In the genomic region with DNA sequence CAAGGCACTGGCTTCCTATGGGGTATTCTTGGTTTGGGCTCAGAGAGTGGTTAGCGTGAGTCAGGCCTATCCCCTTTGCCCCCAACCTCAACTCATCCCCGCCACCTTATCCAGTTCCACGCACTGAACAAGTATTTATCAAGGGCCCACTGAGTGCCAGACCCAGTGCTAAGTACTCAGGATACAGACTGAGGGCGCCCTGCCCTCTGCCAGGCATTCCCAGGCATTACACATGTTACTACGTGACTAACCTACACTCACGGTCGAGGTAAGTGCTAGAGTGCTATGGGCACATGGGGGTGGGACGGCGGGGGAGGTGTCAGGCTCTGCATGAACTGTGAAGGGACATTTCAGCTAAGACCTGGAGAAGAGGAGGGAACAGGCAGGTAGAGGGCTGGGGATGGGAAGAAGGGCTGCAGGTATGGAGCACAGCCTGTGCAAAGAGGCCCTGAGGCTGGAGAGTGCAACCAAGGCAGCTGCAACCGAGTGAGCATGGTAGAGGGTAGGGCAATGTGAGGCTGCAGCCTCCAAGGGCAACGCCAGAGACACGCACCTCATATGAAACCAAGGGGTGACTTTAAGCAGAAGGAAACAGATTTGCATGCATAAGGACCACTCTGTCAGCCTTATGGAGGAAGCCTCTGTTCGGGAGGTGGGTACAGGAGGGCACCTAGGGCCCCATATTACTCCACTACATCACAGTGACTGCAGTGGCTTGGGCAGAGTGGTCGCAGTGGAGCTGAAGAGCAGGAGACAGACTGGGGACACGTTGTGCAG, we compare ENCODE assay signal across 2 cellular contexts.
TF ChIP-seq lines count a peak whose summit lies in the region.

No MANE protein-coding gene starts in this region.

TF ChIP-seq in Ishikawa, 13 proteins besides CTCF, POLR2A, EP300 and RAD21:
- TF ChIP-seq CREB1 (IDR thresholded peaks at IDR 0.05; ENCODE audit: low read depth) (no peak), REST (IDR thresholded peaks at IDR 0.05; ENCODE audit: low read depth) (no peak), TEAD4 (IDR thresholded peaks at IDR 0.05) (no peak), CEBPB (IDR thresholded peaks at IDR 0.05) (no peak), FOXM1 (IDR thresholded peaks at IDR 0.05; ENCODE audit: borderline replicate concordance, low read depth) (no peak), MAX (IDR thresholded peaks at IDR 0.05) (no peak), ZBTB7A (IDR thresholded peaks at IDR 0.05; ENCODE audit: low read depth) (no peak), NFIC (IDR thresholded peaks at IDR 0.05) (no peak), TAF1 (IDR thresholded peaks at IDR 0.05; ENCODE audit: low read depth) (no peak), YY1 (IDR thresholded peaks at IDR 0.05; ENCODE audit: low read depth) (no peak), TCF12 (IDR thresholded peaks at IDR 0.05; ENCODE audit: low read depth) (no peak), USF1 (IDR thresholded peaks at IDR 0.05) (no peak), EGR1 (IDR thresholded peaks at IDR 0.05) (no peak)

TF ChIP-seq in K562, 482 proteins besides CTCF, POLR2A, EP300 and RAD21:
- TF ChIP-seq CREBBP (IDR thresholded peaks at IDR 0.05; ENCODE audit: low read depth, low read length), result no peak
- no peak for TF ChIP-seq SMARCB1 (IDR thresholded peaks at IDR 0.05; ENCODE audit: insufficient read length, low read depth)
- no peak for TF ChIP-seq ZNF79 (CRISPR knock-in tag; IDR thresholded peaks at IDR 0.05; ENCODE audit: low read depth)
- no peak for TF ChIP-seq BMI1 (IDR thresholded peaks at IDR 0.05; ENCODE audit: low read length)
- TF ChIP-seq MED1 (CRISPR knock-in tag; IDR thresholded peaks at IDR 0.05; ENCODE audit: borderline replicate concordance), result no peak
- TF ChIP-seq EHMT2 (IDR thresholded peaks at IDR 0.05), result no peak
- TF ChIP-seq, protein P1, sequence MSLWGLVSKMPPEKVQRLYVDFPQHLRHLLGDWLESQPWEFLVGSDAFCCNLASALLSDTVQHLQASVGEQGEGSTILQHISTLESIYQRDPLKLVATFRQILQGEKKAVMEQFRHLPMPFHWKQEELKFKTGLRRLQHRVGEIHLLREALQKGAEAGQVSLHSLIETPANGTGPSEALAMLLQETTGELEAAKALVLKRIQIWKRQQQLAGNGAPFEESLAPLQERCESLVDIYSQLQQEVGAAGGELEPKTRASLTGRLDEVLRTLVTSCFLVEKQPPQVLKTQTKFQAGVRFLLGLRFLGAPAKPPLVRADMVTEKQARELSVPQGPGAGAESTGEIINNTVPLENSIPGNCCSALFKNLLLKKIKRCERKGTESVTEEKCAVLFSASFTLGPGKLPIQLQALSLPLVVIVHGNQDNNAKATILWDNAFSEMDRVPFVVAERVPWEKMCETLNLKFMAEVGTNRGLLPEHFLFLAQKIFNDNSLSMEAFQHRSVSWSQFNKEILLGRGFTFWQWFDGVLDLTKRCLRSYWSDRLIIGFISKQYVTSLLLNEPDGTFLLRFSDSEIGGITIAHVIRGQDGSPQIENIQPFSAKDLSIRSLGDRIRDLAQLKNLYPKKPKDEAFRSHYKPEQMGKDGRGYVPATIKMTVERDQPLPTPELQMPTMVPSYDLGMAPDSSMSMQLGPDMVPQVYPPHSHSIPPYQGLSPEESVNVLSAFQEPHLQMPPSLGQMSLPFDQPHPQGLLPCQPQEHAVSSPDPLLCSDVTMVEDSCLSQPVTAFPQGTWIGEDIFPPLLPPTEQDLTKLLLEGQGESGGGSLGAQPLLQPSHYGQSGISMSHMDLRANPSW (CRISPR knock-in tag; IDR thresholded peaks at IDR 0.05), result no peak
